Comparison of ENCODE assay signal across 1 cellular context in the genomic region with DNA sequence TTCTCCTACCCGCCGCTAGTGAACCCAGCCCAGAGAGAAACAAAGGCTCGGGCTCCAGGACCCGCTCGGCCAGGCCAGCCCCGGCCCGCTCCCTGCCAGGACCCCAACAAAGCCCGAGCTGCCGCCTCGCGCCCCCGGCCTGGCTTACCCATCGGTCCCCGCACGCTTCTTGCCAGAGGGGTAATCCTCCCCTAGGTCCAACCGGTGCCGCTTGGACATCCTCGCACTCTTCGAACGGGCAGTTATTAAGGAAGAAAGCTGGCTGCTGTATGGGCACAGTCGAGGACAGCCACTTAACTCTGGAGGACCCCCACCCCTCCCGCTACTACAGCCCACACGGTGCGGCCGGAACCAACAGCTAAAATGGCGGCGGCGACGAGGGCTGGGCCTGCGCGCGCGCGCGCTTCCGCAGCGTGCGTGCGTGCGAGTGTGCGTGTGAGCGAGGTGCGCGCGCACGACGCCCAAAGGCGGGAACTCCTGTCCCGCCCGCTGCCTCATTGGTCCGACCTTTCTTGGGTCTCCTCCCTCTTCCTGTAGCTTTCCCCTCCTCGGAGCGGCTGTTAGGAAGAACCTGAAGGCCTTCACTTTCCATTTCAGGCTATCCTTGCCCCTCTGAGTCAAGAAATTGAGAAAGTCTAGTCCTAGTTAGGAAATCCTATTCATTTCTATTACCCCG.
TF ChIP-seq lines count a peak whose summit lies in the region.

A gene (minus strand): TSS at position 380 of the 676 bp plus-strand sequence. CDS start 161 bp downstream, at position 219.

TF ChIP-seq in K562, 482 proteins besides CTCF, POLR2A, EP300 and RAD21 (continued from another document and continues in another):
- TF ChIP-seq, protein P1, sequence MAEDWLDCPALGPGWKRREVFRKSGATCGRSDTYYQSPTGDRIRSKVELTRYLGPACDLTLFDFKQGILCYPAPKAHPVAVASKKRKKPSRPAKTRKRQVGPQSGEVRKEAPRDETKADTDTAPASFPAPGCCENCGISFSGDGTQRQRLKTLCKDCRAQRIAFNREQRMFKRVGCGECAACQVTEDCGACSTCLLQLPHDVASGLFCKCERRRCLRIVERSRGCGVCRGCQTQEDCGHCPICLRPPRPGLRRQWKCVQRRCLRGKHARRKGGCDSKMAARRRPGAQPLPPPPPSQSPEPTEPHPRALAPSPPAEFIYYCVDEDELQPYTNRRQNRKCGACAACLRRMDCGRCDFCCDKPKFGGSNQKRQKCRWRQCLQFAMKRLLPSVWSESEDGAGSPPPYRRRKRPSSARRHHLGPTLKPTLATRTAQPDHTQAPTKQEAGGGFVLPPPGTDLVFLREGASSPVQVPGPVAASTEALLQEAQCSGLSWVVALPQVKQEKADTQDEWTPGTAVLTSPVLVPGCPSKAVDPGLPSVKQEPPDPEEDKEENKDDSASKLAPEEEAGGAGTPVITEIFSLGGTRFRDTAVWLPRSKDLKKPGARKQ (CRISPR knock-in tag; IDR thresholded peaks at IDR 0.05), result no peak
- peak; percentile 72 for TF ChIP-seq GABPA (tag; conservative IDR thresholded peaks at IDR 0.05; ENCODE audit: low read depth)
- TF ChIP-seq STAG1 (CRISPR knock-in tag; IDR thresholded peaks at IDR 0.05; ENCODE audit: borderline replicate concordance), result no peak
- TF ChIP-seq, protein P2, sequence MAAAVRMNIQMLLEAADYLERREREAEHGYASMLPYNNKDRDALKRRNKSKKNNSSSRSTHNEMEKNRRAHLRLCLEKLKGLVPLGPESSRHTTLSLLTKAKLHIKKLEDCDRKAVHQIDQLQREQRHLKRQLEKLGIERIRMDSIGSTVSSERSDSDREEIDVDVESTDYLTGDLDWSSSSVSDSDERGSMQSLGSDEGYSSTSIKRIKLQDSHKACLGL (CRISPR knock-in tag; IDR thresholded peaks at IDR 0.05; ENCODE audit: borderline replicate concordance, poor library complexity, severe bottlenecking), result no peak
- peak; percentile 86 for TF ChIP-seq CREM (IDR thresholded peaks at IDR 0.05; ENCODE audit: low read depth)
- TF ChIP-seq, protein P3, sequence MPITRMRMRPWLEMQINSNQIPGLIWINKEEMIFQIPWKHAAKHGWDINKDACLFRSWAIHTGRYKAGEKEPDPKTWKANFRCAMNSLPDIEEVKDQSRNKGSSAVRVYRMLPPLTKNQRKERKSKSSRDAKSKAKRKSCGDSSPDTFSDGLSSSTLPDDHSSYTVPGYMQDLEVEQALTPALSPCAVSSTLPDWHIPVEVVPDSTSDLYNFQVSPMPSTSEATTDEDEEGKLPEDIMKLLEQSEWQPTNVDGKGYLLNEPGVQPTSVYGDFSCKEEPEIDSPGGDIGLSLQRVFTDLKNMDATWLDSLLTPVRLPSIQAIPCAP (CRISPR knock-in tag; IDR thresholded peaks at IDR 0.05; ENCODE audit: borderline replicate concordance), result no peak
- peak; percentile 2; the same call in 1 of the 2 replicates for TF ChIP-seq NFE2 (IDR thresholded peaks at IDR 0.05; ENCODE audit: low read depth)
- TF ChIP-seq ZNF778 (CRISPR knock-in tag; IDR thresholded peaks at IDR 0.05), result no peak
- no peak for TF ChIP-seq ILK (tag; IDR thresholded peaks at IDR 0.05; ENCODE audit: borderline replicate concordance, low read depth)
- no peak for TF ChIP-seq BMI1 (IDR thresholded peaks at IDR 0.05; ENCODE audit: low read length)
- TF ChIP-seq ZNF785 (CRISPR knock-in tag; IDR thresholded peaks at IDR 0.05), result no peak
- TF ChIP-seq ZNF174 (CRISPR knock-in tag; IDR thresholded peaks at IDR 0.05), result no peak
- no peak for TF ChIP-seq SOX6 (IDR thresholded peaks at IDR 0.05)
- TF ChIP-seq ZNF263 (CRISPR knock-in tag; IDR thresholded peaks at IDR 0.05; ENCODE audit: borderline replicate concordance), result no peak
- no peak for TF ChIP-seq NUFIP1 (IDR thresholded peaks at IDR 0.05; ENCODE audit: partially characterized antibody)
- TF ChIP-seq WHSC1 (IDR thresholded peaks at IDR 0.05; ENCODE audit: low read length), result no peak
- no peak for TF ChIP-seq CBX8 (IDR thresholded peaks at IDR 0.05; ENCODE audit: borderline replicate concordance, extremely low read depth, low read depth, low read length, poor library complexity, severe bottlenecking)
- TF ChIP-seq ETS2 (tag; IDR thresholded peaks at IDR 0.05; ENCODE audit: borderline replicate concordance, poor library complexity, severe bottlenecking), result no peak
- TF ChIP-seq, protein P4, sequence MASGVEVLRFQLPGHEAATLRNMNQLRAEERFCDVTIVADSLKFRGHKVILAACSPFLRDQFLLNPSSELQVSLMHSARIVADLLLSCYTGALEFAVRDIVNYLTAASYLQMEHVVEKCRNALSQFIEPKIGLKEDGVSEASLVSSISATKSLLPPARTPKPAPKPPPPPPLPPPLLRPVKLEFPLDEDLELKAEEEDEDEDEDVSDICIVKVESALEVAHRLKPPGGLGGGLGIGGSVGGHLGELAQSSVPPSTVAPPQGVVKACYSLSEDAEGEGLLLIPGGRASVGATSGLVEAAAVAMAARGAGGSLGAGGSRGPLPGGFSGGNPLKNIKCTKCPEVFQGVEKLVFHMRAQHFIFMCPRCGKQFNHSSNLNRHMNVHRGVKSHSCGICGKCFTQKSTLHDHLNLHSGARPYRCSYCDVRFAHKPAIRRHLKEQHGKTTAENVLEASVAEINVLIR (CRISPR knock-in tag; IDR thresholded peaks at IDR 0.05), result peak; percentile 24; the same call in 1 of the 2 replicates
- TF ChIP-seq NFATC3 (IDR thresholded peaks at IDR 0.05), result no peak
- TF ChIP-seq ARNT (IDR thresholded peaks at IDR 0.05), result no peak
- no peak for TF ChIP-seq ZFP36 (IDR thresholded peaks at IDR 0.05; ENCODE audit: low read depth, low read length, partially characterized antibody)
- no peak for TF ChIP-seq RBM15 (IDR thresholded peaks at IDR 0.05; ENCODE audit: insufficient read depth, low read length)
- TF ChIP-seq, protein P5, sequence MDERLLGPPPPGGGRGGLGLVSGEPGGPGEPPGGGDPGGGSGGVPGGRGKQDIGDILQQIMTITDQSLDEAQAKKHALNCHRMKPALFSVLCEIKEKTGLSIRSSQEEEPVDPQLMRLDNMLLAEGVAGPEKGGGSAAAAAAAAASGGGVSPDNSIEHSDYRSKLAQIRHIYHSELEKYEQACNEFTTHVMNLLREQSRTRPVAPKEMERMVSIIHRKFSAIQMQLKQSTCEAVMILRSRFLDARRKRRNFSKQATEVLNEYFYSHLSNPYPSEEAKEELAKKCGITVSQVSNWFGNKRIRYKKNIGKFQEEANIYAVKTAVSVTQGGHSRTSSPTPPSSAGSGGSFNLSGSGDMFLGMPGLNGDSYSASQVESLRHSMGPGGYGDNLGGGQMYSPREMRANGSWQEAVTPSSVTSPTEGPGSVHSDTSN (CRISPR knock-in tag; IDR thresholded peaks at IDR 0.05; ENCODE audit: low read depth), result no peak
- TF ChIP-seq, protein P5 (tag; conservative IDR thresholded peaks at IDR 0.05; ENCODE audit: low read depth), result no peak
- TF ChIP-seq BCL6 (CRISPR knock-in tag; IDR thresholded peaks at IDR 0.05), result no peak
- TF ChIP-seq, protein P6, sequence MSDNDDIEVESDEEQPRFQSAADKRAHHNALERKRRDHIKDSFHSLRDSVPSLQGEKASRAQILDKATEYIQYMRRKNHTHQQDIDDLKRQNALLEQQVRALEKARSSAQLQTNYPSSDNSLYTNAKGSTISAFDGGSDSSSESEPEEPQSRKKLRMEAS (CRISPR knock-in tag; IDR thresholded peaks at IDR 0.05), result peak; percentile 83
- TF ChIP-seq MYNN (IDR thresholded peaks at IDR 0.05), result no peak
- TF ChIP-seq MYNN (CRISPR knock-in tag; IDR thresholded peaks at IDR 0.05), result no peak
- TF ChIP-seq, protein P7, sequence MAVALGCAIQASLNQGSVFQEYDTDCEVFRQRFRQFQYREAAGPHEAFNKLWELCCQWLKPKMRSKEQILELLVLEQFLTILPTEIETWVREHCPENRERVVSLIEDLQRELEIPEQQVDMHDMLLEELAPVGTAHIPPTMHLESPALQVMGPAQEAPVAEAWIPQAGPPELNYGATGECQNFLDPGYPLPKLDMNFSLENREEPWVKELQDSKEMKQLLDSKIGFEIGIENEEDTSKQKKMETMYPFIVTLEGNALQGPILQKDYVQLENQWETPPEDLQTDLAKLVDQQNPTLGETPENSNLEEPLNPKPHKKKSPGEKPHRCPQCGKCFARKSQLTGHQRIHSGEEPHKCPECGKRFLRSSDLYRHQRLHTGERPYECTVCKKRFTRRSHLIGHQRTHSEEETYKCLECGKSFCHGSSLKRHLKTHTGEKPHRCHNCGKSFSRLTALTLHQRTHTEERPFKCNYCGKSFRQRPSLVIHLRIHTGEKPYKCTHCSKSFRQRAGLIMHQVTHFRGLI (CRISPR knock-in tag; IDR thresholded peaks at IDR 0.05), result no peak
- TF ChIP-seq DDX20 (tag; IDR thresholded peaks at IDR 0.05; ENCODE audit: low read depth), result no peak
- no peak for TF ChIP-seq ZNF445 (CRISPR knock-in tag; IDR thresholded peaks at IDR 0.05; ENCODE audit: low read depth)
- TF ChIP-seq CBX3 (IDR thresholded peaks at IDR 0.05; ENCODE audit: borderline replicate concordance in 1 of 2, low read length in 2 of 2), result no peak
- TF ChIP-seq ZNF644 (tag; IDR thresholded peaks at IDR 0.05; ENCODE audit: low read depth), result 0 out of 2 replicates have a peak, but pooled peaks have one; percentile 38
- no peak for TF ChIP-seq POU5F1 (IDR thresholded peaks at IDR 0.05; ENCODE audit: borderline replicate concordance, low read depth, low read length, partially characterized antibody)
- peak; percentile 51; the same call in 1 of the 2 replicates for TF ChIP-seq TAF7 (tag; IDR thresholded peaks at IDR 0.05)
- TF ChIP-seq, protein P8, sequence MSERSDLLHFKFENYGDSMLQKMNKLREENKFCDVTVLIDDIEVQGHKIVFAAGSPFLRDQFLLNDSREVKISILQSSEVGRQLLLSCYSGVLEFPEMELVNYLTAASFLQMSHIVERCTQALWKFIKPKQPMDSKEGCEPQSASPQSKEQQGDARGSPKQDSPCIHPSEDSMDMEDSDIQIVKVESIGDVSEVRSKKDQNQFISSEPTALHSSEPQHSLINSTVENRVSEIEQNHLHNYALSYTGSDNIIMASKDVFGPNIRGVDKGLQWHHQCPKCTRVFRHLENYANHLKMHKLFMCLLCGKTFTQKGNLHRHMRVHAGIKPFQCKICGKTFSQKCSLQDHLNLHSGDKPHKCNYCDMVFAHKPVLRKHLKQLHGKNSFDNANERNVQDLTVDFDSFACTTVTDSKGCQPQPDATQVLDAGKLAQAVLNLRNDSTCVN (CRISPR knock-in tag; IDR thresholded peaks at IDR 0.05), result no peak
- no peak for TF ChIP-seq ZNF696 (CRISPR knock-in tag; conservative IDR thresholded peaks at IDR 0.05)
- no peak for TF ChIP-seq PRPF4 (IDR thresholded peaks at IDR 0.05; ENCODE audit: insufficient read depth, low read depth, low read length, poor library complexity, severe bottlenecking)
- no peak for TF ChIP-seq RBM34 (IDR thresholded peaks at IDR 0.05; ENCODE audit: borderline replicate concordance, insufficient read depth, low read length)
- TF ChIP-seq TOE1 (IDR thresholded peaks at IDR 0.05; ENCODE audit: borderline replicate concordance), result no peak
- no peak for TF ChIP-seq TOE1 (CRISPR knock-in tag; IDR thresholded peaks at IDR 0.05; ENCODE audit: borderline replicate concordance, low read depth)
- TF ChIP-seq SAFB2 (IDR thresholded peaks at IDR 0.05; ENCODE audit: borderline replicate concordance, low read depth, low read length, severe bottlenecking), result no peak
- no peak for TF ChIP-seq ZC3H8 (IDR thresholded peaks at IDR 0.05)
- no peak for TF ChIP-seq ZNF780A (CRISPR knock-in tag; IDR thresholded peaks at IDR 0.05)
- TF ChIP-seq TCF3 (CRISPR knock-in tag; IDR thresholded peaks at IDR 0.05), result no peak
- TF ChIP-seq, protein P9, sequence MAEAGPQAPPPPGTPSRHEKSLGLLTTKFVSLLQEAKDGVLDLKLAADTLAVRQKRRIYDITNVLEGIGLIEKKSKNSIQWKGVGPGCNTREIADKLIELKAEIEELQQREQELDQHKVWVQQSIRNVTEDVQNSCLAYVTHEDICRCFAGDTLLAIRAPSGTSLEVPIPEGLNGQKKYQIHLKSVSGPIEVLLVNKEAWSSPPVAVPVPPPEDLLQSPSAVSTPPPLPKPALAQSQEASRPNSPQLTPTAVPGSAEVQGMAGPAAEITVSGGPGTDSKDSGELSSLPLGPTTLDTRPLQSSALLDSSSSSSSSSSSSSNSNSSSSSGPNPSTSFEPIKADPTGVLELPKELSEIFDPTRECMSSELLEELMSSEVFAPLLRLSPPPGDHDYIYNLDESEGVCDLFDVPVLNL (CRISPR knock-in tag; IDR thresholded peaks at IDR 0.05; ENCODE audit: low read depth), result peak; percentile 90
- peak; percentile 75 for TF ChIP-seq TBP (optimal IDR thresholded peaks at IDR 0.05; ENCODE audit: low read depth, low read length)
- TF ChIP-seq HDGF (IDR thresholded peaks at IDR 0.05), result no peak
- TF ChIP-seq MEF2D (tag; conservative IDR thresholded peaks at IDR 0.05; ENCODE audit: low read depth), result no peak
- no peak for TF ChIP-seq ZNF354B (CRISPR knock-in tag; IDR thresholded peaks at IDR 0.05)
- TF ChIP-seq EGR1 (conservative IDR thresholded peaks at IDR 0.05), result peak; percentile 81; the same call in 1 of the 2 replicates
- TF ChIP-seq, protein P10, sequence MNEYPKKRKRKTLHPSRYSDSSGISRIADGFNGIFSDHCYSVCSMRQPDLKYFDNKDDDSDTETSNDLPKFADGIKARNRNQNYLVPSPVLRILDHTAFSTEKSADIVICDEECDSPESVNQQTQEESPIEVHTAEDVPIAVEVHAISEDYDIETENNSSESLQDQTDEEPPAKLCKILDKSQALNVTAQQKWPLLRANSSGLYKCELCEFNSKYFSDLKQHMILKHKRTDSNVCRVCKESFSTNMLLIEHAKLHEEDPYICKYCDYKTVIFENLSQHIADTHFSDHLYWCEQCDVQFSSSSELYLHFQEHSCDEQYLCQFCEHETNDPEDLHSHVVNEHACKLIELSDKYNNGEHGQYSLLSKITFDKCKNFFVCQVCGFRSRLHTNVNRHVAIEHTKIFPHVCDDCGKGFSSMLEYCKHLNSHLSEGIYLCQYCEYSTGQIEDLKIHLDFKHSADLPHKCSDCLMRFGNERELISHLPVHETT (CRISPR knock-in tag; conservative IDR thresholded peaks at IDR 0.05 in 1 of 2, IDR thresholded peaks at IDR 0.05 in 1 of 2), result peak in 1 of 2 experiments; percentile 59; a peak in 1 of 4 replicates
- no peak for TF ChIP-seq HNRNPLL (IDR thresholded peaks at IDR 0.05; ENCODE audit: low read depth, low read length, poor library complexity, severe bottlenecking)
- no peak for TF ChIP-seq MXI1 (IDR thresholded peaks at IDR 0.05; ENCODE audit: low read depth, low read length)
- TF ChIP-seq SPI1 (IDR thresholded peaks at IDR 0.05; ENCODE audit: borderline replicate concordance, low read depth, low read length), result no peak; the same call in 1 of the 2 replicates
- no peak for TF ChIP-seq RFX1 (IDR thresholded peaks at IDR 0.05)
- no peak for TF ChIP-seq POLR3A (IDR thresholded peaks at IDR 0.05; ENCODE audit: borderline replicate concordance, extremely low read depth, insufficient read depth, insufficient read length)
- TF ChIP-seq POLR2AphosphoS5 (IDR thresholded peaks at IDR 0.05; ENCODE audit: control insufficient read depth, insufficient read depth, low read depth, low read length), result peak; percentile 83
